In the genomic region with DNA sequence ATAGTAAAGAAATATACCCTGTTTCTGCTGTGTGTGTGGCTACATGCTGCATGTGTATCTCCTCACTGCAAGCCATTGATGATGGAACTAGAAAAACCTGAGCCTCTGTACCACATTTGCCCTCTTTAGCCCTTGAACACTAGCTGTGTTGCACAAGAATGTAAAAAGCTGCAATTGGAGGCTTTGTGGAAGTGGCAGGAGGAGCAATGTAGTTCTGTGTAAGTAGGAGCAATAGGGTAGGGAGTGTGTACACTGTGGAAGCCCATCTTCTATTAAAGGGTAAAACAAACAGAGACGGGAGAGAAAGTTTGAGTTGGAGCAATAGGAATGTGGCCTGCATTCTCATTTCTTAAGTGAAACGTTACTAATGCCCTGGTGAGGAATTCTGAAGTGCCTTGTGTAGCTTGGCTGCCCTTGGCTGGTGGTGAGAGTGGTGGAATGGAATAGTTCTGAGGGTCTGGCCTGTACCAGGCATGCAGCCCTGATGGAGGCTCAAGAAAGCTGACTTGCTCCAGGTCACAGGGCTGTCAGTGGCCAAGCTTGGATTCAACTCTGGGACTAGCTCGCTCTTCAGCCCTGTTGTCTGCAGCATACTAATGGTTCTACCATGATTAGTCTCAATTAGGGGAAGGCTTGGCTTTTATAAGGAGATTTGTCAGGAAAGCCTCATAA, we compare ENCODE assay signal across 19 cellular contexts. TPM values are rescaled to one million over a fixed set of nuclear protein-coding genes. Genes with fewer than 3 reads are reported as not detected.
DNase-seq lines count a peak whose midpoint lies in the region; ATAC-seq and TF ChIP-seq lines count a peak whose summit lies in the region.
"Had no signal": no experiment of that assay in that cellular context is flagged by ENCODE, and none has a peak within 500 bp of the region (broad histone marks: within the 10 kb centered on the region; RNA-seq: fewer than 3 reads in every experiment).

No MANE protein-coding gene starts in this region.

- no peak for TF ChIP-seq POLR2A in upper lobe of left lung (IDR thresholded peaks at IDR 0.05)
- no peak for TF ChIP-seq POLR2A in tibial nerve (IDR thresholded peaks at IDR 0.05)

- H3K4me1 ChIP-seq in lung (ENCODE audit: control insufficient read depth in 2 of 2, insufficient read depth in 2 of 2, low read length in 2 of 2): peaks cover 0 to 9% of the 10 kb centered on the region in 2 donors
- H3K4me1 ChIP-seq in upper lobe of left lung: peaks cover 18 to 33% (median 22%) of the 10 kb centered on the region in 4 donors
- H3K4me1 ChIP-seq in foreskin keratinocyte: peaks cover 13% of the 10 kb centered on the region
- peaks cover 0 to 32% (median 19%) of the 10 kb centered on the region in 4 donors for H3K4me1 ChIP-seq in tibial nerve

- TF ChIP-seq EP300 in upper lobe of left lung (IDR thresholded peaks at IDR 0.05) (no peak), tibial nerve (IDR thresholded peaks at IDR 0.05) (no peak)

- 69 to 89% methylated on average over 3 of the region's 3 CpGs for WGBS in lung, 2 donors
- WGBS in upper lobe of left lung, 2 donors: 75 to 86% methylated on average over 3 of the region's 3 CpGs
- WGBS in tibial nerve, 2 donors: 60 to 73% methylated on average over 3 of the region's 3 CpGs

- ATAC-seq in lung (ENCODE audit: insufficient read depth, low FRiP score): no peak
- peak; percentile 5 to 80 for ATAC-seq in upper lobe of left lung (ENCODE audit: low FRiP score in 2 of 2)
- ATAC-seq in foreskin keratinocyte: no peak
- ATAC-seq: heart right ventricle had no signal

- no peak overlapping the region for H3K27ac ChIP-seq in lung (ENCODE audit: low read depth in 1 of 2, low read length in 1 of 2)
- H3K27ac ChIP-seq in upper lobe of left lung: peak overlapping the region in 2 of 4 donors; percentile 36 to 44
- H3K27ac ChIP-seq in foreskin keratinocyte: no peak overlapping the region
- no peak overlapping the region for H3K27ac ChIP-seq in tibial nerve
- H3K27ac ChIP-seq: heart right ventricle, right atrium auricular region had no signal

- H3K4me3 ChIP-seq in lung: no peak overlapping the region
- no peak overlapping the region for H3K4me3 ChIP-seq in upper lobe of left lung
- no peak overlapping the region for H3K4me3 ChIP-seq in tibial nerve
- H3K4me3 ChIP-seq: HAP-1, heart right ventricle, right atrium auricular region had no signal

- TF ChIP-seq CTCF in lung (IDR thresholded peaks at IDR 0.05; ENCODE audit: control extremely low read depth, extremely low read depth) (no peak), upper lobe of left lung (IDR thresholded peaks at IDR 0.05) (no peak), foreskin keratinocyte (conservative IDR thresholded peaks at IDR 0.05) (no peak), tibial nerve (IDR thresholded peaks at IDR 0.05) (no peak)

- H3K9me3 ChIP-seq in lung (ENCODE audit: control insufficient read depth in 2 of 2, insufficient read depth in 1 of 2, low read length in 1 of 2) (no peaks in the 10 kb centered on the region), upper lobe of left lung (no peaks in the 10 kb centered on the region), tibial nerve (no peaks in the 10 kb centered on the region)
- H3K9me3 ChIP-seq: HAP-1, heart right ventricle, right atrium auricular region had no signal

- no peaks in the 10 kb centered on the region for H3K36me3 ChIP-seq in lung (ENCODE audit: control insufficient read depth in 2 of 2, insufficient read depth in 2 of 2, low read length in 2 of 2)
- H3K36me3 ChIP-seq in upper lobe of left lung: no peaks in the 10 kb centered on the region
- no peaks in the 10 kb centered on the region for H3K36me3 ChIP-seq in tibial nerve
- H3K36me3 ChIP-seq: HAP-1, heart right ventricle, right atrium auricular region had no signal

- H3K27me3 ChIP-seq in lung (ENCODE audit: control insufficient read depth, insufficient read depth) (no peaks in the 10 kb centered on the region), upper lobe of left lung (no peaks in the 10 kb centered on the region), foreskin keratinocyte (no peaks in the 10 kb centered on the region), tibial nerve (peaks cover 0 to 1% of the 10 kb centered on the region in 2 donors)
- H3K27me3 ChIP-seq: heart right ventricle, right atrium auricular region had no signal

- DNase-seq in SKM-1 treated with dmso at 0.1 percent for 144 hours (lab: John Stamatoyannopoulos, UW; ENCODE audit: unreplicated experiment) (peak; percentile 2), SKM-1 (lab: John Stamatoyannopoulos, UW; ENCODE audit: unreplicated experiment) (no peak), astrocyte of the hippocampus (ENCODE audit: low read depth, low spot score) (peak; percentile 80), lung (ENCODE audit: low spot score) (peak; percentile 39), upper lobe of left lung (peak in 1 of 2 donors; percentile 44), foreskin keratinocyte (no peak), SHP77 treated with DMSO at 0.1 percent for 48 hours (lab: John Stamatoyannopoulos, UW) (no peak), tibial nerve (ENCODE audit: low spot score in 2 of 2) (no peak)
- DNase-seq: activated CD4-positive, alpha-beta memory T cell treated with anti-CD3 and anti-CD28 coated beads for 36 hours; activated naive CD4-positive, alpha-beta T cell; activated T-cell treated with anti-CD3 and anti-CD28 coated beads, Interleukin-2, amount 50 U/mL, for 1 hour; Calu3; heart right ventricle; NCI-H1694; NCI-H69; SHP77; stimulated activated CD4-positive, alpha-beta T cell treated with anti-CD3 and anti-CD28 coated beads, Interleukin-15, amount 100 ng/mL, for 24 hours had no signal

RNA-seq across cellular contexts. Expression of a gene that starts 38.9 kb away (rescaled TPM):
- 1 to 10 TPM; 3.6 to 5.7 TPM for total RNA-seq in lung
- 1 to 10 TPM; 6.1 to 6.9 TPM for polyA plus RNA-seq in lung
- total RNA-seq in upper lobe of left lung: 10 to 100 TPM in 1 of 6 donors, 1 to 10 TPM in 4, not detected in 1; 4.7 to 18.8 (median 7.7) TPM
- total RNA-seq in foreskin keratinocyte: 6.3 and 6.5 TPM in 2 replicates
- polyA plus RNA-seq in foreskin keratinocyte: 8.6 and 9.9 TPM in 2 replicates
- total RNA-seq in tibial nerve: 10 to 100 TPM in 2 of 4 donors, 1 to 10 TPM in 2; 2.2 to 20.7 (median 8.0) TPM

RNA-seq across cellular contexts. Expression of a gene that starts 56.0 kb away (rescaled TPM):
- total RNA-seq in lung: 100 to 1,000 TPM; 162 to 179 TPM
- polyA plus RNA-seq in lung: 100 to 1,000 TPM in 1 of 2 donors, 10 to 100 TPM in 1; 46.8 to 104 TPM
- total RNA-seq in upper lobe of left lung: 100 to 1,000 TPM; 153 to 226 (median 175) TPM
- 55.3 and 60.4 TPM in 2 replicates for total RNA-seq in foreskin keratinocyte
- polyA plus RNA-seq in foreskin keratinocyte: 31.9 and 32.1 TPM in 2 replicates
- 100 to 1,000 TPM; 117 to 141 (median 123) TPM for total RNA-seq in tibial nerve

Comparison
In these comparisons a context has a peak if more than half of its experiments do, and no peak if none do; other contexts are left out.
1. DNase-seq: peak in SKM-1 treated with dmso at 0.1 percent for 144 hours (single experiment), astrocyte of the hippocampus (single experiment) and lung (single experiment); none in SKM-1 (single experiment), foreskin keratinocyte (0 of 2), SHP77 treated with DMSO at 0.1 percent for 48 hours (single experiment) and tibial nerve (0 of 2).
2. ATAC-seq: peak in upper lobe of left lung (2 of 2); none in lung (single experiment) and foreskin keratinocyte (single experiment).